In genomic region chr9:83312543-83312942, GRCh38 we compare ENCODE assay signal across 14 cellular contexts.
"Had no signal": no experiment of that assay in that cellular context is flagged by ENCODE, and none has a peak within 500 bp of the region (broad histone marks: within the 10 kb centered on the region; RNA-seq: fewer than 3 reads in every experiment).

No MANE protein-coding gene starts in this region.

- H3K27me3 Mint-ChIP-seq: activated T-helper 17 cell treated with anti-CD3 and anti-CD28 coated beads, Interleukin-2, amount 50 U/mL, for 72 hours; stimulated activated naive CD8-positive, alpha-beta T cell treated with anti-CD3 and anti-CD28 coated beads, Interleukin-15, amount 100 ng/mL, for 72 hours had no signal

- ATAC-seq: activated T-helper 17 cell treated with anti-CD3 and anti-CD28 coated beads, Interleukin-2, amount 50 U/mL, for 72 hours; gastrocnemius medialis; stimulated activated naive CD8-positive, alpha-beta T cell treated with anti-CD3 and anti-CD28 coated beads, Interleukin-15, amount 100 ng/mL, for 72 hours; upper lobe of right lung had no signal

- H3K4me1 ChIP-seq: testis, upper lobe of right lung had no signal

- H3K4me3 ChIP-seq: gastrocnemius medialis, ovary, testis, upper lobe of right lung had no signal

- H3K4me3 Mint-ChIP-seq: activated naive CD4-positive, alpha-beta T cell treated with anti-CD3 and anti-CD28 coated beads for 36 hours; activated T-helper 17 cell treated with anti-CD3 and anti-CD28 coated beads, Interleukin-2, amount 50 U/mL, for 72 hours; neural crest cell; stimulated activated naive CD8-positive, alpha-beta T cell treated with anti-CD3 and anti-CD28 coated beads, Interleukin-15, amount 100 ng/mL, for 72 hours had no signal

- H3K36me3 ChIP-seq: gastrocnemius medialis, ovary, upper lobe of right lung had no signal

- H3K4me1 Mint-ChIP-seq: activated T-helper 17 cell treated with anti-CD3 and anti-CD28 coated beads, Interleukin-2, amount 50 U/mL, for 72 hours; stimulated activated naive CD8-positive, alpha-beta T cell treated with anti-CD3 and anti-CD28 coated beads, Interleukin-15, amount 100 ng/mL, for 72 hours had no signal

- H3K27ac Mint-ChIP-seq: activated naive CD4-positive, alpha-beta T cell treated with anti-CD3 and anti-CD28 coated beads for 36 hours; activated T-helper 17 cell treated with anti-CD3 and anti-CD28 coated beads, Interleukin-2, amount 50 U/mL, for 72 hours; stimulated activated naive CD8-positive, alpha-beta T cell treated with anti-CD3 and anti-CD28 coated beads, Interleukin-15, amount 100 ng/mL, for 72 hours had no signal

- H3K9me3 ChIP-seq: gastrocnemius medialis, ovary, testis, upper lobe of right lung had no signal

- DNase-seq: activated CD4-positive, alpha-beta T cell treated with anti-CD3 and anti-CD28 coated beads, Interleukin-2, amount 50 U/mL, for 1 hour; activated CD4-positive, CD25-positive, alpha-beta regulatory T cell; activated naive CD4-positive, alpha-beta T cell treated with anti-CD3 and anti-CD28 coated beads for 36 hours; activated T-cell treated with anti-CD3 and anti-CD28 coated beads for 4 hours; gastrocnemius medialis; kidney; ovary; stimulated activated CD4-positive, alpha-beta T cell treated with anti-CD3 and anti-CD28 coated beads, Interleukin-4, amount 100 ng/mL, for 1 hour; stimulated activated CD8-positive, alpha-beta memory T cell treated with anti-CD3 and anti-CD28 coated beads, Interleukin-4, amount 100 ng/mL, for 48 hours; stimulated activated naive CD8-positive, alpha-beta T cell treated with anti-CD3 and anti-CD28 coated beads, Interleukin-15, amount 100 ng/mL, for 72 hours; testis; upper lobe of right lung had no signal

- H3K27me3 ChIP-seq: gastrocnemius medialis, ovary, testis, upper lobe of right lung had no signal

- H3K9me3 Mint-ChIP-seq: activated naive CD4-positive, alpha-beta T cell treated with anti-CD3 and anti-CD28 coated beads for 36 hours; activated T-helper 17 cell treated with anti-CD3 and anti-CD28 coated beads, Interleukin-2, amount 50 U/mL, for 72 hours; stimulated activated naive CD8-positive, alpha-beta T cell treated with anti-CD3 and anti-CD28 coated beads, Interleukin-15, amount 100 ng/mL, for 72 hours had no signal

- H3K27ac ChIP-seq: gastrocnemius medialis, ovary, testis, upper lobe of right lung had no signal
